In the genomic region with DNA sequence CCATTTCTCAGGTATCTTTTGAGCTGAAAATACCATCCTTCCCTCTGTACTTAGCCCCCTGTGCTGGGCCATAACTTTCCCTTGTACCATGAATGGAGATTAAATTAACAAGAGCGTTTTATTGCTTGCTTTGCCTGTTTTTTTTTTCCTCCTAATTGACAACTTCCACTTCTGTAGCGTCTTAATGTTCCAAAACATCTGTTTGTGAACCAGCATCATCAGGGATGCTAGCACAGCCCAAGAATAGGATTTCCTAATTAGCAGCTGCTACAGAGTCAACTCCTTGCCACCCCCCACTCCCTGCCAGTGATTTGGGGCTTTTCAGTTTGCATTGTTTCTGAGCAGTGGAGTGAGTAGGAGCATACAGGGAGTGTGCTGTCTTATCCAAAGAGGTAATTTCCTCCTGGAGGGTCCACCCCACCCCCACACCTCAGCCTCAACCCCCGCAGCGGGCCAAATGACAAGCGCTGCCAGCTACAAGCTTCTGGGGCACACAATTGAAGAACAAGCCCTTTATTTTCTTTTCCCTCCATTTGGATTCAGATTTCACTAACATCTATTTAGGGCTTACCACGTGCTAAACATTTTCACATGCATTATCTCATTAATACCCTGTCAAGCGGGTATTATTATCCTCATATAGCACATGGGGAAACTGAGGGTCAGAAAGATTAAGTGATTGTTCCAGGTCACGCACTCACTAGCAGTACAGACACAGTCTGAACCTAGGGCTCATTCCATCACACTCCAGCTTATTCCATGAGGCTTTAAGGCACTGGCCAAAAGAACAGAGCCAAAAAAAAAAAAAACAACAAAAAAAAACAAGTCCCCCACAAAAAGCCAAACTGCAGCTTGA, we compare ENCODE assay signal across 10 cellular contexts. TPM values are rescaled to one million over a fixed set of nuclear protein-coding genes. Genes with fewer than 3 reads are reported as not detected.
DNase-seq lines count a peak whose midpoint lies in the region; ATAC-seq and TF ChIP-seq lines count a peak whose summit lies in the region.
"Had no signal": no experiment of that assay in that cellular context is flagged by ENCODE, and none has a peak within 500 bp of the region (broad histone marks: within the 10 kb centered on the region; RNA-seq: fewer than 3 reads in every experiment).

No MANE protein-coding gene starts in this region.

- H3K27me3 ChIP-seq in neural cell (ENCODE audit: insufficient read depth, low read depth, low read length): no peaks in the 10 kb centered on the region
- H3K27me3 ChIP-seq in vagina: no peaks in the 10 kb centered on the region
- no peaks in the 10 kb centered on the region for H3K27me3 ChIP-seq in adrenal gland

- H3K4me1 Mint-ChIP-seq in activated CD8-positive, alpha-beta T cell treated with anti-CD3 and anti-CD28 coated beads, Interleukin-2, amount 10 ng/mL, durations not matched to agents 7 days and 5 days (ENCODE audit: low read depth): peaks cover 31% of the 10 kb centered on the region
- peaks cover 29% of the 10 kb centered on the region for H3K4me1 Mint-ChIP-seq in activated CD8-positive, alpha-beta T cell treated with anti-CD3 and anti-CD28 coated beads for 36 hours (ENCODE audit: low read depth)
- peaks cover 36% of the 10 kb centered on the region for H3K4me1 Mint-ChIP-seq in glutamatergic neuron (ENCODE audit: low read depth, unreplicated experiment)

- no peaks in the 10 kb centered on the region for H3K27me3 Mint-ChIP-seq in activated CD8-positive, alpha-beta T cell treated with anti-CD3 and anti-CD28 coated beads, Interleukin-2, amount 10 ng/mL, durations not matched to agents 7 days and 5 days (ENCODE audit: low read depth)
- no peaks in the 10 kb centered on the region for H3K27me3 Mint-ChIP-seq in activated CD8-positive, alpha-beta T cell treated with anti-CD3 and anti-CD28 coated beads for 36 hours
- peaks cover 6% of the 10 kb centered on the region for H3K27me3 Mint-ChIP-seq in glutamatergic neuron (ENCODE audit: unreplicated experiment)

- POLR2A ChIA-PET in activated CD8-positive, alpha-beta T cell treated with anti-CD3 and anti-CD28 coated beads, Interleukin-2, amount 10 ng/mL, durations not matched to agents 7 days and 5 days (lab: Charles Lee): no interaction called here
- POLR2A ChIA-PET in activated CD8-positive, alpha-beta T cell treated with anti-CD3 and anti-CD28 coated beads for 36 hours (lab: Charles Lee): interaction anchor here (2.4 kb wide), 1 partner anchor 13 kb away, joined by 8 read pairs; no protein-coding TSS in a partner anchor

- H3K36me3 ChIP-seq in neural cell (ENCODE audit: insufficient read depth, low read length): no peaks in the 10 kb centered on the region
- no peaks in the 10 kb centered on the region for H3K36me3 ChIP-seq in vagina
- H3K36me3 ChIP-seq in adrenal gland (replicated peaks in 1 of 2): no peaks in the 10 kb centered on the region

- no peak for TF ChIP-seq CTCF in activated CD8-positive, alpha-beta T cell treated with anti-CD3 and anti-CD28 coated beads for 36 hours (IDR thresholded peaks at IDR 0.05)
- no peak for TF ChIP-seq CTCF in glutamatergic neuron (IDR thresholded peaks at IDR 0.05; ENCODE audit: partially characterized antibody, unreplicated experiment)
- TF ChIP-seq CTCF in neural cell (IDR thresholded peaks at IDR 0.05; ENCODE audit: poor library complexity, severe bottlenecking): no peak
- TF ChIP-seq CTCF in vagina (IDR thresholded peaks at IDR 0.05): no peak
- no peak for TF ChIP-seq CTCF in adrenal gland (IDR thresholded peaks at IDR 0.05)

- 66 to 73% (median 68%) methylated on average over 8 of the region's 8 CpGs for WGBS in adrenal gland, 4 donors

- CTCF ChIA-PET in activated CD8-positive, alpha-beta T cell treated with anti-CD3 and anti-CD28 coated beads, Interleukin-2, amount 10 ng/mL, durations not matched to agents 7 days and 5 days (lab: Charles Lee): interaction anchor here (2.0 kb wide), 1 partner anchor 13 kb away, joined by 5 read pairs; no protein-coding TSS in a partner anchor
- CTCF ChIA-PET in activated CD8-positive, alpha-beta T cell treated with anti-CD3 and anti-CD28 coated beads for 36 hours (lab: Charles Lee): no interaction called here

- peaks cover 31% of the 10 kb centered on the region for H3K9me3 Mint-ChIP-seq in activated CD8-positive, alpha-beta T cell treated with anti-CD3 and anti-CD28 coated beads, Interleukin-2, amount 10 ng/mL, durations not matched to agents 7 days and 5 days (ENCODE audit: insufficient read depth)
- H3K9me3 Mint-ChIP-seq in activated CD8-positive, alpha-beta T cell treated with anti-CD3 and anti-CD28 coated beads for 36 hours: peaks cover 12% of the 10 kb centered on the region
- peaks cover 6% of the 10 kb centered on the region for H3K9me3 Mint-ChIP-seq in glutamatergic neuron (ENCODE audit: unreplicated experiment)

- TF ChIP-seq EP300 in neural cell (conservative IDR thresholded peaks at IDR 0.05; ENCODE audit: poor library complexity, severe bottlenecking): peak; percentile 12

- no peak overlapping the region for H2AFZ ChIP-seq in neural cell (ENCODE audit: low read depth, low read length)

- H3K9ac ChIP-seq in neural cell (ENCODE audit: low read length): no peak overlapping the region

- no peaks in the 10 kb centered on the region for H3K9me3 ChIP-seq in neural cell (ENCODE audit: low read length)
- no peaks in the 10 kb centered on the region for H3K9me3 ChIP-seq in vagina
- H3K9me3 ChIP-seq in adrenal gland (replicated peaks in 1 of 3): no peaks in the 10 kb centered on the region

- no peaks in the 10 kb centered on the region for H3F3A ChIP-seq in neural cell (ENCODE audit: insufficient read depth, low read length, poor library complexity, severe bottlenecking)

- H3K27ac ChIP-seq in neural cell (ENCODE audit: low read length) (no peak overlapping the region), vagina (peak overlapping the region; percentile 78), adrenal gland (peak overlapping the region in 2 of 5 donors; percentile 26 to 46)

- peaks cover 77% of the 10 kb centered on the region for H3K36me3 Mint-ChIP-seq in activated CD8-positive, alpha-beta T cell treated with anti-CD3 and anti-CD28 coated beads, Interleukin-2, amount 10 ng/mL, durations not matched to agents 7 days and 5 days (ENCODE audit: low read depth)
- H3K36me3 Mint-ChIP-seq in activated CD8-positive, alpha-beta T cell treated with anti-CD3 and anti-CD28 coated beads for 36 hours (ENCODE audit: low read depth): peaks cover 13% of the 10 kb centered on the region
- peaks cover 10% of the 10 kb centered on the region for H3K36me3 Mint-ChIP-seq in glutamatergic neuron (ENCODE audit: unreplicated experiment)

- H3K27ac Mint-ChIP-seq in activated CD8-positive, alpha-beta T cell treated with anti-CD3 and anti-CD28 coated beads, Interleukin-2, amount 10 ng/mL, durations not matched to agents 7 days and 5 days: peak overlapping the region; percentile 0
- no peak overlapping the region for H3K27ac Mint-ChIP-seq in activated CD8-positive, alpha-beta T cell treated with anti-CD3 and anti-CD28 coated beads for 36 hours
- peak overlapping the region; percentile 2 for H3K27ac Mint-ChIP-seq in glutamatergic neuron (ENCODE audit: unreplicated experiment)

- no peak for TF ChIP-seq RAD21 in neural cell (conservative IDR thresholded peaks at IDR 0.05)

- H3K4me3 ChIP-seq in neural cell (ENCODE audit: low read length) (peak overlapping the region; percentile 14), vagina (no peak overlapping the region), adrenal gland (no peak overlapping the region)

- H3K4me2 ChIP-seq in neural cell (ENCODE audit: low read length): no peak overlapping the region

- DNase-seq in activated CD8-positive, alpha-beta T cell treated with anti-CD3 and anti-CD28 coated beads, Interleukin-2, amount 10 ng/mL, durations not matched to agents 7 days and 5 days: no peak
- DNase-seq in activated CD8-positive, alpha-beta T cell treated with anti-CD3 and anti-CD28 coated beads for 36 hours: no peak
- no peak for DNase-seq in glutamatergic neuron
- no peak for DNase-seq in vagina (ENCODE audit: extremely low spot score in 2 of 2)
- no peak for DNase-seq in AG08396 (ENCODE audit: low spot score)
- no peak for DNase-seq in adrenal gland
- no peak for DNase-seq in activated CD4-positive, CD25-positive, alpha-beta regulatory T cell (lab: John Stamatoyannopoulos, UW)
- DNase-seq: cerebellar nuclear complex, SIG-M5 had no signal

- no peak for TF ChIP-seq POLR2A in vagina (IDR thresholded peaks at IDR 0.05)
- TF ChIP-seq POLR2A in adrenal gland (IDR thresholded peaks at IDR 0.05): no peak

- peaks cover 71% of the 10 kb centered on the region for H3K4me1 ChIP-seq in vagina
- peaks cover 17 to 35% of the 10 kb centered on the region in 2 donors for H3K4me1 ChIP-seq in adrenal gland (replicated peaks in 1 of 2)

- ATAC-seq in activated CD8-positive, alpha-beta T cell treated with anti-CD3 and anti-CD28 coated beads, Interleukin-2, amount 10 ng/mL, durations not matched to agents 7 days and 5 days: no peak
- ATAC-seq in activated CD8-positive, alpha-beta T cell treated with anti-CD3 and anti-CD28 coated beads for 36 hours: no peak

- no peaks in the 10 kb centered on the region for H3K79me2 ChIP-seq in neural cell (replicated peaks; ENCODE audit: insufficient read depth, low read length)

- intact Hi-C loops in activated CD8-positive, alpha-beta T cell treated with anti-CD3 and anti-CD28 coated beads for 36 hours (cut with micrococcal nuclease): no loop called here
- intact Hi-C loops in vagina (cut with DNase I): no loop called here
- intact Hi-C loops in adrenal gland (cut with DNase I): no loop called here

- H3K9me2 ChIP-seq in neural cell (ENCODE audit: insufficient read depth, low read length): no peaks in the 10 kb centered on the region

- H3K4me3 Mint-ChIP-seq in activated CD8-positive, alpha-beta T cell treated with anti-CD3 and anti-CD28 coated beads, Interleukin-2, amount 10 ng/mL, durations not matched to agents 7 days and 5 days: no peak overlapping the region
- no peak overlapping the region for H3K4me3 Mint-ChIP-seq in activated CD8-positive, alpha-beta T cell treated with anti-CD3 and anti-CD28 coated beads for 36 hours
- H3K4me3 Mint-ChIP-seq in glutamatergic neuron (ENCODE audit: unreplicated experiment): peak overlapping the region; percentile 14

- no peaks in the 10 kb centered on the region for H4K20me1 ChIP-seq in neural cell (ENCODE audit: insufficient read depth)

TF ChIP-seq in neural cell, 6 proteins besides CTCF, POLR2A, EP300 and RAD21 (continues in another document):
- TF ChIP-seq POLR2AphosphoS5 (IDR thresholded peaks at IDR 0.05) (no peak), EZH2 (IDR thresholded peaks at IDR 0.05; ENCODE audit: borderline replicate concordance, insufficient read depth, low read length, poor library complexity, severe bottlenecking) (no peak)

RNA-seq across cellular contexts. Expression of a gene that starts 16.5 kb away (rescaled TPM):
- total RNA-seq in activated CD8-positive, alpha-beta T cell treated with anti-CD3 and anti-CD28 coated beads, Interleukin-2, amount 10 ng/mL, durations not matched to agents 7 days and 5 days: 10 to 100 TPM; 58.6 to 61.7 TPM
- total RNA-seq in activated CD8-positive, alpha-beta T cell treated with anti-CD3 and anti-CD28 coated beads for 36 hours: 10 to 100 TPM; 24.5 to 25.8 TPM
- total RNA-seq in glutamatergic neuron (ENCODE audit: unreplicated experiment) (32.7 TPM), vagina (47.1 TPM), adrenal gland (100 to 1,000 TPM in 1 of 8 donors, 10 to 100 TPM in 7; 32.0 to 107 (median 45.8) TPM)
- polyA plus RNA-seq in neural cell (0.14 and 0.48 TPM in 2 replicates), adrenal gland (10 to 100 TPM in 1 of 3 donors, 1 to 10 TPM in 2; 6.2 to 29.0 (median 8.4) TPM)
- polyA minus RNA-seq in neural cell: 0.73 and 0.81 TPM in 2 replicates
